Comparison of ENCODE assay signal across 14 cellular contexts in the genomic region with DNA sequence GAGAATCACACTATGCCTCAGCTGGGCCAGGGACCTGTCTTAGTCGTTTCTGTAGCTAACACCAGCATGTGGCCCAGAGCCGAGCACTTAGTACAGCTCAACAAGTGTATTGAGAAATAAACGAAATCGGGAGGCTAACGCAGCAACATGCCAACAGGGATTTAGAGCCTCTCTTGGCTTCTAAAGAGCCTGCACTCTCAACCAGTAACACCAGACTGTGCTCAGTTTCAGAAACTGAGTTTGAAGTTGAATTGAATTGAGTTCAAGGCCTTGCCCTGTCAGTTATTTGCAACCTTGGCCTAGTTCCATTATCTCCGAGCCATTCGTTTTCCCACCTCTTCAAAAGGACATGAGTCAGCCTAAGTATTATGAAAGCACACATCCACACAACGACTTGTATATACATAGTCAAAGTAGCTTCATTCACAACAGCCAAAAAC.
A peak's percentile ranks its signal among the peaks of the same experiment; 100 is the strongest.
DNase-seq lines count a peak whose midpoint lies in the region; ATAC-seq and TF ChIP-seq lines count a peak whose summit lies in the region.
"Had no signal": no experiment of that assay in that cellular context is flagged by ENCODE, and none has a peak within 500 bp of the region (broad histone marks: within the 10 kb centered on the region; RNA-seq: fewer than 3 reads in every experiment).

No MANE protein-coding gene starts in this region.

- no peak overlapping the region for H3K9ac ChIP-seq in GM23248
- H3K9ac ChIP-seq: BLaER1 treated with 17β-estradiol and CSF1 and Interleukin-3, amounts not matched to agents 10 nM and 100 nM had no signal

- peaks cover 8% of the 10 kb centered on the region for H3K4me1 ChIP-seq in GM23248 (ENCODE audit: insufficient read depth)
- H3K4me1 ChIP-seq: BLaER1 treated with 17β-estradiol and CSF1 and Interleukin-3, amounts not matched to agents 10 nM and 100 nM had no signal

- H3K27ac ChIP-seq in GM23248, result no peak overlapping the region
- H3K27ac ChIP-seq: BLaER1 treated with 17β-estradiol and CSF1 and Interleukin-3, amounts not matched to agents 10 nM and 100 nM had no signal

- no peak for TF ChIP-seq CTCF in fibroblast of villous mesenchyme (IDR thresholded peaks at IDR 0.05; ENCODE audit: insufficient read depth, low read depth, low read length)

- H3K4me1 Mint-ChIP-seq in activated naive CD8-positive, alpha-beta T cell treated with anti-CD3 and anti-CD28 coated beads, Interleukin-2, amount 50 U/mL, for 24 hours, result no peaks in the 10 kb centered on the region
- H3K4me1 Mint-ChIP-seq: stimulated activated memory B cell treated with anti-CD40 and anti-IgM and Interleukin-4, amounts not matched to agents 10 μg/mL and 1 μg/mL and 100 μg/mL, for 72 hours had no signal

- ATAC-seq in HG03457 (IDR thresholded peaks at IDR 0.05; ENCODE audit: unreplicated experiment), result no peak
- ATAC-seq in activated naive CD8-positive, alpha-beta T cell treated with anti-CD3 and anti-CD28 coated beads, Interleukin-2, amount 50 U/mL, for 24 hours, result no peak
- ATAC-seq: stimulated activated memory B cell treated with anti-CD40 and anti-IgM and Interleukin-4, amounts not matched to agents 10 μg/mL and 1 μg/mL and 100 μg/mL, for 72 hours had no signal

- H3K36me3 Mint-ChIP-seq in activated naive CD8-positive, alpha-beta T cell treated with anti-CD3 and anti-CD28 coated beads, Interleukin-2, amount 50 U/mL, for 24 hours (ENCODE audit: low read depth), result no peaks in the 10 kb centered on the region
- H3K36me3 Mint-ChIP-seq: stimulated activated memory B cell treated with anti-CD40 and anti-IgM and Interleukin-4, amounts not matched to agents 10 μg/mL and 1 μg/mL and 100 μg/mL, for 72 hours had no signal

- no peaks in the 10 kb centered on the region for H3K9me2 ChIP-seq in GM23248 (ENCODE audit: insufficient read depth)

- H3K4me3 ChIP-seq in GM23248, result no peak overlapping the region
- no peak overlapping the region for H3K4me3 ChIP-seq in fibroblast of villous mesenchyme (ENCODE audit: low read depth, low read length)
- H3K4me3 ChIP-seq in skeletal muscle cell (ENCODE audit: low read depth, low read length), result no peak overlapping the region
- H3K4me3 ChIP-seq: BLaER1 treated with 17β-estradiol and CSF1 and Interleukin-3, amounts not matched to agents 10 nM and 100 nM had no signal

- peak; percentile 78 for DNase-seq in GM23248
- peak; percentile 22 for DNase-seq in astrocyte of the hippocampus (ENCODE audit: low read depth, low spot score)
- peak; percentile 62 for DNase-seq in fibroblast of villous mesenchyme (ENCODE audit: low read depth)
- DNase-seq in skeletal muscle cell (ENCODE audit: low read depth), result peak; percentile 72
- no peak for DNase-seq in mucosa of gallbladder (ENCODE audit: low spot score)
- DNase-seq in activated naive CD8-positive, alpha-beta T cell treated with anti-CD3 and anti-CD28 coated beads, Interleukin-2, amount 50 U/mL, for 24 hours, result no peak
- no peak for DNase-seq in NK-92 treated with Interleukin-12 subunit alpha and Interleukin-12 subunit beta, amount 100 ng/mL, for 24 hours (lab: John Stamatoyannopoulos, UW)
- DNase-seq: activated T-cell treated with anti-CD3 and anti-CD28 coated beads, Interleukin-2, amount 50 U/mL, for 24 hours; anterior cingulate cortex; GOT3; stimulated activated CD4-positive, alpha-beta T cell treated with anti-CD3 and anti-CD28 coated beads, Interleukin-4, amount 100 ng/mL, for 1 hour had no signal

- H3K27me3 Mint-ChIP-seq in activated naive CD8-positive, alpha-beta T cell treated with anti-CD3 and anti-CD28 coated beads, Interleukin-2, amount 50 U/mL, for 24 hours, result peaks cover 3% of the 10 kb centered on the region
- H3K27me3 Mint-ChIP-seq: stimulated activated memory B cell treated with anti-CD40 and anti-IgM and Interleukin-4, amounts not matched to agents 10 μg/mL and 1 μg/mL and 100 μg/mL, for 72 hours had no signal

- H4K20me1 ChIP-seq in GM23248 (ENCODE audit: insufficient read depth), result no peaks in the 10 kb centered on the region
- H4K20me1 ChIP-seq: BLaER1 treated with 17β-estradiol and CSF1 and Interleukin-3, amounts not matched to agents 10 nM and 100 nM had no signal

- no peaks in the 10 kb centered on the region for H3K27me3 ChIP-seq in GM23248 (replicated peaks; ENCODE audit: insufficient read depth)
- H3K27me3 ChIP-seq: BLaER1 treated with 17β-estradiol and CSF1 and Interleukin-3, amounts not matched to agents 10 nM and 100 nM had no signal

- no peak overlapping the region for H3K4me3 Mint-ChIP-seq in activated naive CD8-positive, alpha-beta T cell treated with anti-CD3 and anti-CD28 coated beads, Interleukin-2, amount 50 U/mL, for 24 hours
- H3K4me3 Mint-ChIP-seq: activated T-cell treated with anti-CD3 and anti-CD28 coated beads, Interleukin-2, amount 50 U/mL, for 24 hours; stimulated activated memory B cell treated with anti-CD40 and anti-IgM and Interleukin-4, amounts not matched to agents 10 μg/mL and 1 μg/mL and 100 μg/mL, for 72 hours had no signal

- no peaks in the 10 kb centered on the region for H3K9me3 ChIP-seq in GM23248 (ENCODE audit: low read depth)
- H3K9me3 ChIP-seq: BLaER1 treated with 17β-estradiol and CSF1 and Interleukin-3, amounts not matched to agents 10 nM and 100 nM had no signal

- peak overlapping the region; percentile 32 for H3K4me2 ChIP-seq in GM23248 (ENCODE audit: unreplicated experiment)
- H3K4me2 ChIP-seq: BLaER1 treated with 17β-estradiol and CSF1 and Interleukin-3, amounts not matched to agents 10 nM and 100 nM had no signal

- no peaks in the 10 kb centered on the region for H3F3A ChIP-seq in GM23248 (ENCODE audit: insufficient read depth)

- H3K36me3 ChIP-seq in GM23248 (ENCODE audit: low read depth), result no peaks in the 10 kb centered on the region
- H3K36me3 ChIP-seq: BLaER1 treated with 17β-estradiol and CSF1 and Interleukin-3, amounts not matched to agents 10 nM and 100 nM had no signal

- H2AFZ ChIP-seq in GM23248, result peak overlapping the region; percentile 34; the same call in 1 of the 2 replicates

- no peaks in the 10 kb centered on the region for H3K79me2 ChIP-seq in GM23248 (ENCODE audit: insufficient read depth)

- in situ Hi-C loops in GM23248 (cut with MboI), result no loop called here

- 40 to 42% methylated on average over 8 of the region's 8 CpGs for WGBS in GM23248 (ENCODE audit: low coverage in 1 of 2, low lambda C conversion rate in 2 of 2, missing lambda C conversion rate in 2 of 2), 2 experiments

- H3K9me3 Mint-ChIP-seq in activated naive CD8-positive, alpha-beta T cell treated with anti-CD3 and anti-CD28 coated beads, Interleukin-2, amount 50 U/mL, for 24 hours, result no peaks in the 10 kb centered on the region
- H3K9me3 Mint-ChIP-seq: activated T-cell treated with anti-CD3 and anti-CD28 coated beads, Interleukin-2, amount 50 U/mL, for 24 hours had no signal

- H3K27ac Mint-ChIP-seq in activated naive CD8-positive, alpha-beta T cell treated with anti-CD3 and anti-CD28 coated beads, Interleukin-2, amount 50 U/mL, for 24 hours, result no peak overlapping the region
- H3K27ac Mint-ChIP-seq: activated T-cell treated with anti-CD3 and anti-CD28 coated beads, Interleukin-2, amount 50 U/mL, for 24 hours; stimulated activated memory B cell treated with anti-CD40 and anti-IgM and Interleukin-4, amounts not matched to agents 10 μg/mL and 1 μg/mL and 100 μg/mL, for 72 hours had no signal

Comparison
In these comparisons a context has a peak if more than half of its experiments do, and no peak if none do; other contexts are left out.
1. DNase-seq: peak in GM23248 (single experiment), astrocyte of the hippocampus (single experiment), fibroblast of villous mesenchyme (single experiment) and skeletal muscle cell (single experiment); none in mucosa of gallbladder (single experiment), activated naive CD8-positive, alpha-beta T cell treated with anti-CD3 and anti-CD28 coated beads, Interleukin-2, amount 50 U/mL, for 24 hours (single experiment) and NK-92 treated with Interleukin-12 subunit alpha and Interleukin-12 subunit beta, amount 100 ng/mL, for 24 hours (single experiment).